18 cellular contexts compared by ENCODE assay signal in the genomic region with DNA sequence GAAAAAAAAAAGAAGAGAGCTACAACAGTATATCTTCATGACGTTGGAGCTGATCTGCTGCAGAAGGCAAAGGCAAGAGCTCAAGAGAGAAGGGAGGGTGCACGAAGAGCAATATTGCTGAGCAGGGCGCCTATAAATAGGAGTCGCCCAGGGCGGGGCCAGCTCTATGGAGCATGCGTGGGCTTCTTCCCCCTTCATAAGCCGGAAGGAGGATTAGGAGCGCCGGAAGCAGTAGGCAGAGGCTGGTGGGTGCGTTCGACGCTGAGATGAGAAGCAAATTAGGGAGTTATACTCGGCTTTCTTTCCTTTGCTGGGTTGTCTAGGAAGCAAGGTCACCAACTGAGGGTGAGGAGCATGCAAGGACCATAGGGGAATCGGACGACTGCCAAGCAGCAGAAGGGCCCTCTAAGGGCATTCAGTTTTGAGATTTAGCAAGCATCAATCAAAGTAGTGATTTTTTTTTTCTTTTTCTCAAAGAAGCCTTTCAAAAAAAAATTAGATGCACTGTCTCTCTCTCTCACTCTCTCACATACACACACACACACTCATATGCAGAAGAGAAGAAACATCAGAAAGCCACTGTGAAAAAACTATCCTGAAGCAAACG.
DNase-seq lines count a peak whose midpoint lies in the region; ATAC-seq and TF ChIP-seq lines count a peak whose summit lies in the region.
"Had no signal": no experiment of that assay in that cellular context is flagged by ENCODE, and none has a peak within 500 bp of the region (broad histone marks: within the 10 kb centered on the region; RNA-seq: fewer than 3 reads in every experiment).

No MANE protein-coding gene starts in this region.

- intact Hi-C loops in transverse colon (cut with DNase I; ENCODE audit: low total_unique reads): no loop called here

- peak overlapping the region; percentile 2 to 94 (median 83) for H3K27ac Mint-ChIP-seq in nephron
- H3K27ac Mint-ChIP-seq in CD8-positive, alpha-beta memory T cell: peak overlapping the region in 1 of 8 donors; percentile 0

- TF ChIP-seq CTCF in nephron (IDR thresholded peaks at IDR 0.05; ENCODE audit: unreplicated experiment in 3 of 3): no peak
- no peak for TF ChIP-seq CTCF in transverse colon (IDR thresholded peaks at IDR 0.05)

- DNase-seq in SK-MEL-5 (ENCODE audit: low read depth, low spot score) (peak; percentile 15), caudate nucleus (lab: John Stamatoyannopoulos, UW) (peak in 50 of 61 donors; percentile 6 to 89 (median 53)), transverse colon (peak; percentile 28), GM19238 (ENCODE audit: insufficient read length, low spot score) (no peak)
- DNase-seq in CD8-positive, alpha-beta memory T cell: no peak
- DNase-seq: C1 segment of cervical spinal cord, COR-L47, DMS53, GM23248, KG1, NCI-H1105, NCI-H1694 treated with DMSO at 0.1 percent for 48 hours, NCI-H345, SK-N-SH had no signal

- 64 to 80% methylated on average over 4 to 16 of the region's 16 CpGs for WGBS in transverse colon (ENCODE audit: low coverage in 1 of 2), 2 donors

- in situ Hi-C loops in SK-MEL-5 (cut with HindIII; ENCODE audit: low pct_unique_long_range_greater_than_20kb, low sequenced_read_pairs) (no loop called here), transverse colon (cut with MboI; ENCODE audit: low pct_ligation_motif_present in 1 of 4, low pct_unique_long_range_greater_than_20kb in 1 of 4, low sequenced_read_pairs in 3 of 4) (no loop called here)

- H3K4me3 ChIP-seq in transverse colon: no peak overlapping the region
- H3K4me3 ChIP-seq in CD8-positive, alpha-beta memory T cell (ENCODE audit: low read length): no peak overlapping the region
- H3K4me3 ChIP-seq: GM12878, GM23248 had no signal

- H3K4me3 Mint-ChIP-seq in nephron: peak overlapping the region in 2 of 3 experiments; percentile 1 to 31
- no peak overlapping the region for H3K4me3 Mint-ChIP-seq in CD8-positive, alpha-beta memory T cell

- no peak for TF ChIP-seq POLR2A in transverse colon (IDR thresholded peaks at IDR 0.05)

- POLR2A ChIA-PET in CD8-positive, alpha-beta memory T cell (lab: Charles Lee): no interaction called here

- no peak for ATAC-seq in GM18867 (IDR thresholded peaks at IDR 0.05; ENCODE audit: unreplicated experiment)
- ATAC-seq: GM12878, Right ventricle myocardium inferior had no signal

- TF ChIP-seq EP300 in transverse colon (IDR thresholded peaks at IDR 0.05; ENCODE audit: low read depth): no peak

- CTCF ChIA-PET in CD8-positive, alpha-beta memory T cell (lab: Charles Lee): no interaction called here

- H3K4me1 ChIP-seq in transverse colon: peaks cover 0 to 11% (median 0%) of the 10 kb centered on the region in 4 donors
- H3K4me1 ChIP-seq in CD8-positive, alpha-beta memory T cell (ENCODE audit: insufficient read depth, low read length): no peaks in the 10 kb centered on the region

- no peaks in the 10 kb centered on the region for H3K27me3 ChIP-seq in transverse colon
- H3K27me3 ChIP-seq in CD8-positive, alpha-beta memory T cell (ENCODE audit: insufficient read depth, low read length, poor library complexity, severe bottlenecking): no peaks in the 10 kb centered on the region

- H3K9me3 Mint-ChIP-seq in nephron: no peaks in the 10 kb centered on the region
- no peaks in the 10 kb centered on the region for H3K9me3 Mint-ChIP-seq in CD8-positive, alpha-beta memory T cell

- no peak overlapping the region for H3K27ac ChIP-seq in caudate nucleus (ENCODE audit: low read depth, low read length)
- no peak overlapping the region for H3K27ac ChIP-seq in transverse colon
- H3K27ac ChIP-seq in CD8-positive, alpha-beta memory T cell (ENCODE audit: low read depth, low read length): no peak overlapping the region
- H3K27ac ChIP-seq: GM23248 had no signal

- no peaks in the 10 kb centered on the region for H3K36me3 Mint-ChIP-seq in nephron (ENCODE audit: low read depth)
- H3K36me3 Mint-ChIP-seq in CD8-positive, alpha-beta memory T cell: no peaks in the 10 kb centered on the region

- H3K4me1 Mint-ChIP-seq in nephron: peaks cover 46% of the 10 kb centered on the region
- H3K4me1 Mint-ChIP-seq in CD8-positive, alpha-beta memory T cell: no peaks in the 10 kb centered on the region

- no peaks in the 10 kb centered on the region for H3K9me3 ChIP-seq in transverse colon
- H3K9me3 ChIP-seq in CD8-positive, alpha-beta memory T cell (ENCODE audit: low read length): no peaks in the 10 kb centered on the region
- H3K9me3 ChIP-seq: SK-N-SH had no signal

- no peaks in the 10 kb centered on the region for H3K27me3 Mint-ChIP-seq in nephron (ENCODE audit: low read depth)
- H3K27me3 Mint-ChIP-seq in CD8-positive, alpha-beta memory T cell: peaks cover 1 to 20% of the 10 kb centered on the region in 2 donors

- H3K36me3 ChIP-seq in transverse colon: no peaks in the 10 kb centered on the region
- no peaks in the 10 kb centered on the region for H3K36me3 ChIP-seq in CD8-positive, alpha-beta memory T cell (ENCODE audit: insufficient read depth, low read length)

Comparison
In these comparisons a context has a peak if more than half of its experiments do, and no peak if none do; other contexts are left out.
1. DNase-seq: peak in SK-MEL-5 (single experiment), caudate nucleus (50 of 61) and transverse colon (single experiment); none in CD8-positive, alpha-beta memory T cell (0 of 5) and GM19238 (single experiment).
2. H3K4me3 Mint-ChIP-seq: peak in nephron (2 of 3); none in CD8-positive, alpha-beta memory T cell (0 of 7).